20 cellular contexts compared by ENCODE assay signal in the genomic region with DNA sequence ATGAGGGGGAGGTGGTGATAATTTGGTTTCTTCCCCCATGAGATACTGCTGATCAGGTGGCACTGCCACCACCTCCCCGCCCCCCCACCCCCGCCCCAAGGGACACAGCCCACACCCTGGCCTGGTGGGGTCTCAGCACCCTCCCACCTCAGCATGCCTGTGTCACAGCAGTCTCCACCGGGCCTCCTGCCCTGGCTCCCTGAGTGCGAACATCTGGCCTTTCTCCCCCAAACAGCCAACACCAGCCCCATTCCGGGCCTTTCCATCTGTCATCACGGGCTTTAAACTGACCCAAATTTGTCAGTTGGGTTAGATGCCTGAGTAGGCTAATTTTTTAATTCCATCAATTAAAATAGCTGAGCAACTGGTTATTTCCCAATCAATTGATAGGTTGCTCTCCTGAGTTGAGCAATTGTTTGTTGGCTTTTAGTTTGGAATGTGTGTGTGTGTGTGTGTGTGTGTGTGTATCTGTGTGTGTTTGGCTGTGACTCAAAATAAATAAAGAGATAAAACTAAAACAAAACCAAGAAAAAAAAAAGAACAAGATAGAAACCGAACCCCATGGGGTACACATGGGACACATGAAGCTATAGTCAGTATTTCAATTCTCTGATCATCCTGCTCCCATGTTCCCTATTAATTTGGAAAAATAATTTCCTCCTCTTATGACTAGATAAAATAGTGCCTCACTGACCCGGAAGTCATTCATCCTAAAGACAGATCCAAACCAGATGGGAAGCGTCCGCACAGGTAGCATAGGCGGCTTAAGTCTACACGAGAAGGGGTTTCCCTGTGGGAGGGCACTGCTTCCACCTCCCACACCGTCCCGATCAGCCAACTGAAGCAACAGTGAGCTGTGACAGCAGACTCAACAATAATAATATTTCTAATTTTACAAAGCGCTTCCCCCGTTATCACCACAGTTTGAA. TPM values are rescaled to one million over a fixed set of nuclear protein-coding genes. Genes with fewer than 3 reads are reported as not detected.
DNase-seq lines count a peak whose midpoint lies in the region; ATAC-seq, FAIRE-seq and TF ChIP-seq lines count a peak whose summit lies in the region.
"Had no signal": no experiment of that assay in that cellular context is flagged by ENCODE, and none has a peak within 500 bp of the region (broad histone marks: within the 10 kb centered on the region; RNA-seq: fewer than 3 reads in every experiment).

No MANE protein-coding gene starts in this region.

- TF ChIP-seq POLR2A in HepG2 (IDR thresholded peaks at IDR 0.05; ENCODE audit: insufficient read depth in 1 of 2, low read depth in 2 of 2, low read length in 2 of 2): no peak; a peak in 1 of 4 replicates

- 56% methylated on average over 15 of the region's 16 CpGs for WGBS in HepG2 (ENCODE audit: low lambda C conversion rate)

- TF ChIP-seq CTCF in choroid plexus epithelial cell (conservative IDR thresholded peaks at IDR 0.05; ENCODE audit: low read depth, low read length): no peak
- TF ChIP-seq CTCF in HepG2 (CRISPR knock-in tag; IDR thresholded peaks at IDR 0.05): no peak
- TF ChIP-seq CTCF in upper lobe of right lung (IDR thresholded peaks at IDR 0.05): no peak

- H3K36me3 ChIP-seq in HepG2 (replicated peaks in 1 of 2; ENCODE audit: control insufficient read depth in 1 of 2, insufficient read depth in 2 of 2, low read length in 2 of 2) (no peaks in the 10 kb centered on the region), upper lobe of right lung (no peaks in the 10 kb centered on the region)
- H3K36me3 ChIP-seq: BLaER1 had no signal

- in situ Hi-C loops in HepG2 (cut with HindIII; ENCODE audit: extremely low pct_ligation_motif_present, low pct_unique_long_range_greater_than_20kb): no loop called here

- no peaks in the 10 kb centered on the region for H3K27me3 ChIP-seq in HepG2 (ENCODE audit: control insufficient read depth in 1 of 2, insufficient read depth in 2 of 2, low read length in 2 of 2)
- no peaks in the 10 kb centered on the region for H3K27me3 ChIP-seq in upper lobe of right lung
- H3K27me3 ChIP-seq: BLaER1 had no signal

- no peak for TF ChIP-seq RAD21 in HepG2 (CRISPR knock-in tag; IDR thresholded peaks at IDR 0.05)

- H3K9ac ChIP-seq in HepG2 (ENCODE audit: insufficient read depth, low read depth, low read length): no peak overlapping the region
- H3K9ac ChIP-seq: BLaER1, GM23248 had no signal

- POLR2A ChIA-PET in HepG2 (lab: Yijun Ruan, JAX): interaction anchor here (0.6 kb wide), 1 partner anchor 80 kb away, joined by 5 read pairs; no protein-coding TSS in a partner anchor

- H3K27ac ChIP-seq in HepG2 (ENCODE audit: extremely low read length, insufficient read depth, low read length): no peak overlapping the region
- no peak overlapping the region for H3K27ac ChIP-seq in upper lobe of right lung
- H3K27ac ChIP-seq: BLaER1, GM23248 had no signal

- peak; percentile 49 to 83; a peak in 2 of 4 replicates for TF ChIP-seq EP300 in HepG2 (IDR thresholded peaks at IDR 0.05; ENCODE audit: low read depth in 2 of 2, low read length in 2 of 2)
- no peak; the same call in 1 of the 2 replicates for TF ChIP-seq EP300 in HepG2 (CRISPR knock-in tag; IDR thresholded peaks at IDR 0.05; ENCODE audit: borderline replicate concordance)

- intact Hi-C loops in HepG2 (cut with micrococcal nuclease; ENCODE audit: unreplicated experiment): no loop called here
- intact Hi-C loops in upper lobe of right lung (cut with DNase I): no loop called here
- intact Hi-C loops in cardiac septum (cut with DNase I): no loop called here

- H3K9me3 ChIP-seq in HepG2 (ENCODE audit: low read length) (no peaks in the 10 kb centered on the region), upper lobe of right lung (no peaks in the 10 kb centered on the region)
- H3K9me3 ChIP-seq: BLaER1, Caco-2 had no signal

- H3K4me1 ChIP-seq in HepG2 (ENCODE audit: insufficient read depth, low read length) (peaks cover 39% of the 10 kb centered on the region), upper lobe of right lung (no peaks in the 10 kb centered on the region)
- H3K4me1 ChIP-seq: BLaER1, Caco-2 had no signal

- H3K79me2 ChIP-seq in HepG2 (ENCODE audit: insufficient read depth, low read length): no peaks in the 10 kb centered on the region

- DNase-seq in NCI-H1694 treated with DMSO at 0.1 percent for 48 hours (lab: John Stamatoyannopoulos, UW) (peak; percentile 35), choroid plexus epithelial cell (ENCODE audit: low read depth) (peak; percentile 47), HepG2 (ENCODE audit: low spot score) (peak; percentile 62), upper lobe of right lung (no peak), cardiac septum (ENCODE audit: low spot score) (no peak), DMS153 treated with DMSO at 0.1 percent for 48 hours (lab: John Stamatoyannopoulos, UW; ENCODE audit: unreplicated experiment) (no peak)
- DNase-seq in stimulated activated naive CD4-positive, alpha-beta T cell treated with Interleukin-2 at 50 U/mL for 16 hours (lab: John Stamatoyannopoulos, UW): no peak
- DNase-seq: AML-193; Caco-2; CD8-positive, alpha-beta memory T cell; DMS79; GM23248; IMR-90 had no signal

- peak; percentile 43 for FAIRE-seq in HepG2 (lab: Jason Lieb, UNC)
- FAIRE-seq: A204.1, GM12878, GM18507, H54 had no signal

- H4K20me1 ChIP-seq in HepG2 (ENCODE audit: insufficient read depth, low read length): no peaks in the 10 kb centered on the region
- H4K20me1 ChIP-seq: BLaER1 had no signal

- peak; percentile 44 for ATAC-seq in HepG2
- ATAC-seq in upper lobe of right lung: peak; percentile 11
- ATAC-seq: GM12878 had no signal

- CTCF ChIA-PET in HepG2 (lab: Yijun Ruan, JAX; ENCODE audit: low intra/inter-chr PET ratio, low total read pairs): interaction anchor here (1.0 kb wide), 1 partner anchor 16 kb away, joined by 3 read pairs; no protein-coding TSS in a partner anchor

- no peak overlapping the region for H3K4me3 ChIP-seq in choroid plexus epithelial cell (ENCODE audit: low read depth, low read length)
- no peak overlapping the region for H3K4me3 ChIP-seq in HepG2 (replicated peaks in 1 of 3; ENCODE audit: insufficient read depth in 1 of 3, low read depth in 2 of 3, low read length in 3 of 3)
- no peak overlapping the region for H3K4me3 ChIP-seq in upper lobe of right lung
- H3K4me3 ChIP-seq: BLaER1, GM12878, GM23248 had no signal

- no peak overlapping the region for H3K4me2 ChIP-seq in HepG2 (ENCODE audit: low read depth, low read length)
- H3K4me2 ChIP-seq: BLaER1 had no signal

- no peak overlapping the region for H2AFZ ChIP-seq in HepG2 (ENCODE audit: low read length)
- H2AFZ ChIP-seq: GM23248 had no signal

- no TSS peak for BruUV-seq in HepG2 (replicated peaks; lab: Mats Ljungman, UMichigan)

RNA-seq across cellular contexts. Expression of a gene that starts 7.4 kb away (rescaled TPM):
- total RNA-seq in HepG2 (2016; rRNA removed; fragmentation: Illumina TruSeq; extraction: Trizol) (not detected in 2 replicates), upper lobe of right lung (not detected), cardiac septum (not detected)
- total RNA-seq in HepG2 (2016; cell fraction: cytosol; rRNA removed; fragmentation: Illumina TruSeq; extraction: Trizol; ENCODE audit: low read depth): not detected in 2 replicates
- total RNA-seq in HepG2 (2016; cell fraction: insoluble cytoplasmic fraction; rRNA removed; fragmentation: Illumina TruSeq; extraction: Trizol): not detected in 2 replicates
- not detected in 2 replicates for total RNA-seq in HepG2 (2016; cell fraction: membrane; rRNA removed; fragmentation: Illumina TruSeq; extraction: Trizol)
- not detected in 2 replicates for total RNA-seq in HepG2 (2016; cell fraction: nucleus; rRNA removed; fragmentation: Illumina TruSeq; extraction: Trizol)
- polyA plus RNA-seq in HepG2 (2011; rRNA removed): 0.08 TPM in 1 of 2 replicates, not detected in the other
- 0.07 TPM in 1 of 2 replicates, not detected in the other for polyA plus RNA-seq in HepG2 (2011; cell fraction: cytosol; rRNA removed)
- polyA plus RNA-seq in HepG2 (2011; cell fraction: nucleus; rRNA removed): not detected in 2 replicates
- polyA plus RNA-seq in HepG2 (2012): 9.8 and 20.4 TPM in 2 replicates
- not detected in 2 replicates for polyA plus RNA-seq in HepG2 (2016; cell fraction: cytosol; fragmentation: Illumina TruSeq; extraction: Trizol; ENCODE audit: low read depth)
- polyA plus RNA-seq in HepG2 (2016; cell fraction: insoluble cytoplasmic fraction; fragmentation: Illumina TruSeq; extraction: Trizol; ENCODE audit: low read depth): 0.11 TPM in 1 of 2 replicates, not detected in the other
- polyA plus RNA-seq in HepG2 (2016; cell fraction: membrane; fragmentation: Illumina TruSeq; extraction: Trizol; ENCODE audit: low read depth): 0.08 TPM in 1 of 2 replicates, not detected in the other
- not detected in 2 replicates for polyA plus RNA-seq in HepG2 (2016; cell fraction: nucleus; fragmentation: Illumina TruSeq; extraction: Trizol; ENCODE audit: insufficient read depth, low read depth)
- 0.10 TPM in 1 of 2 replicates, not detected in the other for polyA minus RNA-seq in HepG2 (2011; rRNA and poly(A)+ RNA removed; ENCODE audit: low replicate concordance)
- not detected in 2 replicates for polyA minus RNA-seq in HepG2 (2011; cell fraction: cytosol; rRNA and poly(A)+ RNA removed)
- polyA minus RNA-seq in HepG2 (2011; cell fraction: nucleus; rRNA and poly(A)+ RNA removed): not detected in 2 replicates
- total RNA-seq: Caco-2; CD8-positive, alpha-beta memory T cell; G401; GM12878; GM23248; IMR-90 had no signal
- polyA plus RNA-seq: AG04450; CD8-positive, alpha-beta memory T cell; GM12878; GM23248; IMR-90 had no signal

RNA-seq across cellular contexts. Expression of a gene that starts 25.9 kb away (rescaled TPM):
- total RNA-seq in HepG2 (2016; rRNA removed; fragmentation: Illumina TruSeq; extraction: Trizol): not detected in 2 replicates
- total RNA-seq in HepG2 (2016; cell fraction: cytosol; rRNA removed; fragmentation: Illumina TruSeq; extraction: Trizol; ENCODE audit: low read depth): not detected in 2 replicates
- not detected in 2 replicates for total RNA-seq in HepG2 (2016; cell fraction: insoluble cytoplasmic fraction; rRNA removed; fragmentation: Illumina TruSeq; extraction: Trizol)
- total RNA-seq in HepG2 (2016; cell fraction: membrane; rRNA removed; fragmentation: Illumina TruSeq; extraction: Trizol): not detected in 2 replicates
- total RNA-seq in HepG2 (2016; cell fraction: nucleus; rRNA removed; fragmentation: Illumina TruSeq; extraction: Trizol): not detected in 2 replicates
- 0.12 and 0.21 TPM in 2 replicates for polyA plus RNA-seq in HepG2 (2011; rRNA removed)
- polyA plus RNA-seq in HepG2 (2011; cell fraction: cytosol; rRNA removed): 0.16 and 0.18 TPM in 2 replicates
- polyA plus RNA-seq in HepG2 (2011; cell fraction: nucleus; rRNA removed): 0.64 and 1.1 TPM in 2 replicates
- 0.17 and 0.78 TPM in 2 replicates for polyA plus RNA-seq in HepG2 (2012)
- not detected in 2 replicates for polyA plus RNA-seq in HepG2 (2016; cell fraction: cytosol; fragmentation: Illumina TruSeq; extraction: Trizol; ENCODE audit: low read depth)
- polyA plus RNA-seq in HepG2 (2016; cell fraction: insoluble cytoplasmic fraction; fragmentation: Illumina TruSeq; extraction: Trizol; ENCODE audit: low read depth): not detected in 2 replicates
- polyA plus RNA-seq in HepG2 (2016; cell fraction: membrane; fragmentation: Illumina TruSeq; extraction: Trizol; ENCODE audit: low read depth): not detected in 2 replicates
- polyA plus RNA-seq in HepG2 (2016; cell fraction: nucleus; fragmentation: Illumina TruSeq; extraction: Trizol; ENCODE audit: insufficient read depth, low read depth): not detected in 2 replicates
- polyA minus RNA-seq in HepG2 (2011; rRNA and poly(A)+ RNA removed; ENCODE audit: low replicate concordance): 0.12 TPM in 1 of 2 replicates, not detected in the other
- polyA minus RNA-seq in HepG2 (2011; cell fraction: cytosol; rRNA and poly(A)+ RNA removed): not detected in 2 replicates
- 0.37 TPM in 1 of 2 replicates, not detected in the other for polyA minus RNA-seq in HepG2 (2011; cell fraction: nucleus; rRNA and poly(A)+ RNA removed)
- total RNA-seq in upper lobe of right lung: not detected
- total RNA-seq in cardiac septum: not detected
- total RNA-seq: Caco-2; CD8-positive, alpha-beta memory T cell; G401; GM12878; GM23248 had no signal
- polyA plus RNA-seq: CD8-positive, alpha-beta memory T cell had no signal

RNA-seq across cellular contexts. Expression of a gene that starts 49.3 kb away (rescaled TPM):
- 9.8 and 21.2 TPM in 2 replicates for total RNA-seq in HepG2 (2016; rRNA removed; fragmentation: Illumina TruSeq; extraction: Trizol)
- 4.9 TPM in 2 replicates for total RNA-seq in HepG2 (2016; cell fraction: cytosol; rRNA removed; fragmentation: Illumina TruSeq; extraction: Trizol; ENCODE audit: low read depth)
- 7.7 and 19.9 TPM in 2 replicates for total RNA-seq in HepG2 (2016; cell fraction: insoluble cytoplasmic fraction; rRNA removed; fragmentation: Illumina TruSeq; extraction: Trizol)
- total RNA-seq in HepG2 (2016; cell fraction: membrane; rRNA removed; fragmentation: Illumina TruSeq; extraction: Trizol): 6.8 and 7.2 TPM in 2 replicates
- total RNA-seq in HepG2 (2016; cell fraction: nucleus; rRNA removed; fragmentation: Illumina TruSeq; extraction: Trizol): 17.5 and 21.4 TPM in 2 replicates
- 131 and 142 TPM in 2 replicates for polyA plus RNA-seq in HepG2 (2011; rRNA removed)
- polyA plus RNA-seq in HepG2 (2011; cell fraction: cytosol; rRNA removed): 228 and 231 TPM in 2 replicates
- 105 and 121 TPM in 2 replicates for polyA plus RNA-seq in HepG2 (2011; cell fraction: nucleus; rRNA removed)
- polyA plus RNA-seq in HepG2 (2012): 284 and 307 TPM in 2 replicates
- 9.3 and 10.7 TPM in 2 replicates for polyA plus RNA-seq in HepG2 (2016; cell fraction: cytosol; fragmentation: Illumina TruSeq; extraction: Trizol; ENCODE audit: low read depth)
- 10.5 and 15.9 TPM in 2 replicates for polyA plus RNA-seq in HepG2 (2016; cell fraction: insoluble cytoplasmic fraction; fragmentation: Illumina TruSeq; extraction: Trizol; ENCODE audit: low read depth)
- polyA plus RNA-seq in HepG2 (2016; cell fraction: membrane; fragmentation: Illumina TruSeq; extraction: Trizol; ENCODE audit: low read depth): 8.6 and 9.0 TPM in 2 replicates
- polyA plus RNA-seq in HepG2 (2016; cell fraction: nucleus; fragmentation: Illumina TruSeq; extraction: Trizol; ENCODE audit: insufficient read depth, low read depth): 40.1 and 45.5 TPM in 2 replicates
- 88.7 TPM in 1 of 2 replicates, not detected in the other for polyA minus RNA-seq in HepG2 (2011; rRNA and poly(A)+ RNA removed; ENCODE audit: low replicate concordance)
- polyA minus RNA-seq in HepG2 (2011; cell fraction: cytosol; rRNA and poly(A)+ RNA removed): 75.9 and 114 TPM in 2 replicates
- 62.1 and 71.2 TPM in 2 replicates for polyA minus RNA-seq in HepG2 (2011; cell fraction: nucleus; rRNA and poly(A)+ RNA removed)
- total RNA-seq in upper lobe of right lung: not detected
- total RNA-seq in cardiac septum: not detected
- total RNA-seq: CD8-positive, alpha-beta memory T cell; G401; GM12878; GM23248; IMR-90 had no signal
- polyA plus RNA-seq: AG04450; CD8-positive, alpha-beta memory T cell; GM23248; IMR-90 had no signal

RNA-seq across cellular contexts. Expression of a gene that starts 59.4 kb away (rescaled TPM):
- 17.2 and 39.1 TPM in 2 replicates for total RNA-seq in HepG2 (2016; rRNA removed; fragmentation: Illumina TruSeq; extraction: Trizol)
- 5.1 and 5.2 TPM in 2 replicates for total RNA-seq in HepG2 (2016; cell fraction: cytosol; rRNA removed; fragmentation: Illumina TruSeq; extraction: Trizol; ENCODE audit: low read depth)
- 18.0 and 38.7 TPM in 2 replicates for total RNA-seq in HepG2 (2016; cell fraction: insoluble cytoplasmic fraction; rRNA removed; fragmentation: Illumina TruSeq; extraction: Trizol)
- 9.0 and 10.8 TPM in 2 replicates for total RNA-seq in HepG2 (2016; cell fraction: membrane; rRNA removed; fragmentation: Illumina TruSeq; extraction: Trizol)
- total RNA-seq in HepG2 (2016; cell fraction: nucleus; rRNA removed; fragmentation: Illumina TruSeq; extraction: Trizol): 31.1 and 34.0 TPM in 2 replicates
- 57.8 and 82.7 TPM in 2 replicates for polyA plus RNA-seq in HepG2 (2011; rRNA removed)
- 51.9 and 68.1 TPM in 2 replicates for polyA plus RNA-seq in HepG2 (2011; cell fraction: cytosol; rRNA removed)
- polyA plus RNA-seq in HepG2 (2011; cell fraction: nucleus; rRNA removed): 26.7 and 38.8 TPM in 2 replicates
- 39.8 and 51.8 TPM in 2 replicates for polyA plus RNA-seq in HepG2 (2012)
- polyA plus RNA-seq in HepG2 (2016; cell fraction: cytosol; fragmentation: Illumina TruSeq; extraction: Trizol; ENCODE audit: low read depth): 4.5 and 5.5 TPM in 2 replicates
- 17.2 and 17.4 TPM in 2 replicates for polyA plus RNA-seq in HepG2 (2016; cell fraction: insoluble cytoplasmic fraction; fragmentation: Illumina TruSeq; extraction: Trizol; ENCODE audit: low read depth)
- 7.7 and 8.0 TPM in 2 replicates for polyA plus RNA-seq in HepG2 (2016; cell fraction: membrane; fragmentation: Illumina TruSeq; extraction: Trizol; ENCODE audit: low read depth)
- 48.5 and 50.8 TPM in 2 replicates for polyA plus RNA-seq in HepG2 (2016; cell fraction: nucleus; fragmentation: Illumina TruSeq; extraction: Trizol; ENCODE audit: insufficient read depth, low read depth)
- 48.7 TPM in 1 of 2 replicates, not detected in the other for polyA minus RNA-seq in HepG2 (2011; rRNA and poly(A)+ RNA removed; ENCODE audit: low replicate concordance)
- polyA minus RNA-seq in HepG2 (2011; cell fraction: cytosol; rRNA and poly(A)+ RNA removed): 12.7 and 23.3 TPM in 2 replicates
- polyA minus RNA-seq in HepG2 (2011; cell fraction: nucleus; rRNA and poly(A)+ RNA removed): 13.5 and 19.5 TPM in 2 replicates
- total RNA-seq in upper lobe of right lung: not detected
- total RNA-seq in cardiac septum: not detected
- total RNA-seq: CD8-positive, alpha-beta memory T cell; G401; GM23248; IMR-90 had no signal
- polyA plus RNA-seq: AG04450; CD8-positive, alpha-beta memory T cell; GM12878; GM23248; IMR-90 had no signal

Comparison
In these comparisons a context has a peak if more than half of its experiments do, and no peak if none do; other contexts are left out.
1. DNase-seq: peak in NCI-H1694 treated with DMSO at 0.1 percent for 48 hours (single experiment), choroid plexus epithelial cell (single experiment) and HepG2 (single experiment); none in upper lobe of right lung (single experiment), cardiac septum (single experiment), DMS153 treated with DMSO at 0.1 percent for 48 hours (single experiment) and stimulated activated naive CD4-positive, alpha-beta T cell treated with Interleukin-2 at 50 U/mL for 16 hours (single experiment).